11 cellular contexts compared by ENCODE assay signal in genomic region chr18:67047334-67047733, GRCh38.
"Had no signal": no experiment of that assay in that cellular context is flagged by ENCODE, and none has a peak within 500 bp of the region (broad histone marks: within the 10 kb centered on the region; RNA-seq: fewer than 3 reads in every experiment).

No MANE protein-coding gene starts in this region.

- H3K4me3 Mint-ChIP-seq: GM23338, H9, HFFc6 had no signal

- H3K4me2 ChIP-seq: GM23338 had no signal

- ATAC-seq: GM23338, HCT116 had no signal

- DNase-seq: GM23248, GOT3, H7, H9, HCEC 1CT, HFFc6 had no signal

- H3K27ac Mint-ChIP-seq: GM23338, H9, HFFc6 had no signal

- H3K4me3 ChIP-seq: GM23248, GM23338, HAP-1 had no signal

- FAIRE-seq: H1, H54 had no signal

- H3K4me1 Mint-ChIP-seq: GM23338, H9 had no signal

- H3K4me1 ChIP-seq: HAP-1 had no signal

- H3K9me3 ChIP-seq: HAP-1 had no signal

- H3K27ac ChIP-seq: GM23248 had no signal

- H3K36me3 ChIP-seq: HAP-1 had no signal
